In genomic region chr1:15370781-15371467, GRCh38 we compare ENCODE assay signal across 12 cellular contexts. TPM values are rescaled to one million over a fixed set of nuclear protein-coding genes. Genes with fewer than 3 reads are reported as not detected.
A peak's percentile ranks its signal among the peaks of the same experiment; 100 is the strongest.
DNase-seq lines count a peak whose midpoint lies in the region; ATAC-seq and TF ChIP-seq lines count a peak whose summit lies in the region.
"Had no signal": no experiment of that assay in that cellular context is flagged by ENCODE, and none has a peak within 500 bp of the region (broad histone marks: within the 10 kb centered on the region; RNA-seq: fewer than 3 reads in every experiment).

No MANE protein-coding gene starts in this region.

- H3K27ac ChIP-seq in VCaP (peak overlapping the region; percentile 52), transverse colon (peak overlapping the region; percentile 14 to 58 (median 42)), prostate gland (peak overlapping the region in 1 of 2 donors; percentile 42)
- H3K27ac ChIP-seq: ascending aorta had no signal

- TF ChIP-seq POLR2A in transverse colon (IDR thresholded peaks at IDR 0.05) (no peak), prostate gland (IDR thresholded peaks at IDR 0.05) (no peak)

- H3K4me3 ChIP-seq in fibroblast of villous mesenchyme (ENCODE audit: low read depth, low read length) = no peak overlapping the region
- H3K4me3 ChIP-seq in transverse colon = no peak overlapping the region
- no peak overlapping the region for H3K4me3 ChIP-seq in prostate gland
- H3K4me3 ChIP-seq: ascending aorta had no signal

- no peak for TF ChIP-seq EP300 in transverse colon (IDR thresholded peaks at IDR 0.05; ENCODE audit: low read depth)

- no peaks in the 10 kb centered on the region for H3K9me3 Mint-ChIP-seq in activated T-helper 17 cell treated with anti-CD3 and anti-CD28 coated beads, Interleukin-2, amount 50 U/mL, for 72 hours
- H3K9me3 Mint-ChIP-seq: CD4-positive, alpha-beta memory T cell; natural killer cell treated with Interleukin-12 subunit alpha and Interleukin-12 subunit beta and Interleukin-15 and Interleukin-18, amount 100 ng/mL, for 72 hours had no signal

- no peak overlapping the region for H3K4me3 Mint-ChIP-seq in activated T-helper 17 cell treated with anti-CD3 and anti-CD28 coated beads, Interleukin-2, amount 50 U/mL, for 72 hours
- H3K4me3 Mint-ChIP-seq: CD4-positive, alpha-beta memory T cell; natural killer cell treated with Interleukin-12 subunit alpha and Interleukin-12 subunit beta and Interleukin-15 and Interleukin-18, amount 100 ng/mL, for 72 hours had no signal

- H3K27me3 ChIP-seq in transverse colon (no peaks in the 10 kb centered on the region), prostate gland (replicated peaks; ENCODE audit: insufficient read depth) (no peaks in the 10 kb centered on the region)
- H3K27me3 ChIP-seq: ascending aorta had no signal

- DNase-seq in fibroblast of villous mesenchyme (ENCODE audit: low read depth) (peak; percentile 40), mucosa of gallbladder (ENCODE audit: low spot score) (peak; percentile 82), transverse colon (peak; percentile 36), prostate gland (ENCODE audit: low spot score) (no peak)
- DNase-seq: CD4-positive, alpha-beta memory T cell; GF-D8; NCI-H510A had no signal

- H3K4me1 ChIP-seq in transverse colon (peaks cover 10 to 23% (median 17%) of the 10 kb centered on the region in 4 donors), prostate gland (replicated peaks) (peaks cover 6% of the 10 kb centered on the region)

- in situ Hi-C loops in transverse colon (cut with MboI; ENCODE audit: low pct_ligation_motif_present in 1 of 4, low pct_unique_long_range_greater_than_20kb in 1 of 4, low sequenced_read_pairs in 3 of 4) = no loop called here

- 44% methylated on average over 15 of the region's 16 CpGs; no CpG with 5 or more reads in 1 of the 2 donors for WGBS in transverse colon (ENCODE audit: low coverage in 1 of 2), 2 donors
- 7% methylated on average over 13 of the region's 16 CpGs for WGBS in prostate gland

- TF ChIP-seq CTCF in VCaP (conservative IDR thresholded peaks at IDR 0.05) (no peak), fibroblast of villous mesenchyme (IDR thresholded peaks at IDR 0.05; ENCODE audit: insufficient read depth, low read depth, low read length) (no peak), transverse colon (IDR thresholded peaks at IDR 0.05) (no peak), prostate gland (IDR thresholded peaks at IDR 0.05) (no peak)

- H3K4me1 Mint-ChIP-seq in activated T-helper 17 cell treated with anti-CD3 and anti-CD28 coated beads, Interleukin-2, amount 50 U/mL, for 72 hours = no peaks in the 10 kb centered on the region
- H3K4me1 Mint-ChIP-seq: CD4-positive, alpha-beta memory T cell had no signal

- peaks cover 10% of the 10 kb centered on the region for H3K27me3 Mint-ChIP-seq in activated T-helper 17 cell treated with anti-CD3 and anti-CD28 coated beads, Interleukin-2, amount 50 U/mL, for 72 hours
- H3K27me3 Mint-ChIP-seq: CD4-positive, alpha-beta memory T cell; natural killer cell treated with Interleukin-12 subunit alpha and Interleukin-12 subunit beta and Interleukin-15 and Interleukin-18, amount 100 ng/mL, for 72 hours had no signal

- H3K36me3 Mint-ChIP-seq in activated T-helper 17 cell treated with anti-CD3 and anti-CD28 coated beads, Interleukin-2, amount 50 U/mL, for 72 hours (ENCODE audit: low read depth) = no peaks in the 10 kb centered on the region
- H3K36me3 Mint-ChIP-seq: CD4-positive, alpha-beta memory T cell; natural killer cell treated with Interleukin-12 subunit alpha and Interleukin-12 subunit beta and Interleukin-15 and Interleukin-18, amount 100 ng/mL, for 72 hours had no signal

- no peaks in the 10 kb centered on the region for H3K9me3 ChIP-seq in transverse colon
- H3K9me3 ChIP-seq in prostate gland = no peaks in the 10 kb centered on the region
- H3K9me3 ChIP-seq: ascending aorta had no signal

- intact Hi-C loops in transverse colon (cut with DNase I; ENCODE audit: low total_unique reads) = no loop called here
- intact Hi-C loops in prostate gland (cut with DNase I) = no loop called here

- ATAC-seq in GM21619 (IDR thresholded peaks at IDR 0.05; ENCODE audit: unreplicated experiment) = no peak
- no peak for ATAC-seq in activated T-helper 17 cell treated with anti-CD3 and anti-CD28 coated beads, Interleukin-2, amount 50 U/mL, for 72 hours (replicated peaks)
- ATAC-seq: natural killer cell treated with Interleukin-12 subunit alpha and Interleukin-12 subunit beta and Interleukin-15 and Interleukin-18, amount 100 ng/mL, for 72 hours had no signal

- H3K27ac Mint-ChIP-seq in activated T-helper 17 cell treated with anti-CD3 and anti-CD28 coated beads, Interleukin-2, amount 50 U/mL, for 72 hours = no peak overlapping the region
- H3K27ac Mint-ChIP-seq: CD4-positive, alpha-beta memory T cell; natural killer cell treated with Interleukin-12 subunit alpha and Interleukin-12 subunit beta and Interleukin-15 and Interleukin-18, amount 100 ng/mL, for 72 hours had no signal

- H3K36me3 ChIP-seq in transverse colon (no peaks in the 10 kb centered on the region), prostate gland (no peaks in the 10 kb centered on the region)
- H3K36me3 ChIP-seq: ascending aorta had no signal

RNA-seq across cellular contexts. Expression of gene EFHD2, which starts 38.8 kb away (rescaled TPM):
- total RNA-seq in fibroblast of villous mesenchyme (36.3 and 42.2 TPM in 2 replicates), mucosa of gallbladder (108 TPM), transverse colon (100 to 1,000 TPM in 3 of 4 donors, 10 to 100 TPM in 1; 88.0 to 188 (median 174) TPM), prostate gland (100 to 1,000 TPM in 1 of 2 donors, 10 to 100 TPM in 1; 69.9 to 281 TPM)
- 10 to 100 TPM; 44.6 to 90.4 TPM for total RNA-seq in activated T-helper 17 cell treated with anti-CD3 and anti-CD28 coated beads, Interleukin-2, amount 50 U/mL, for 72 hours
